Comparison of ENCODE assay signal across 9 cellular contexts in the genomic region with DNA sequence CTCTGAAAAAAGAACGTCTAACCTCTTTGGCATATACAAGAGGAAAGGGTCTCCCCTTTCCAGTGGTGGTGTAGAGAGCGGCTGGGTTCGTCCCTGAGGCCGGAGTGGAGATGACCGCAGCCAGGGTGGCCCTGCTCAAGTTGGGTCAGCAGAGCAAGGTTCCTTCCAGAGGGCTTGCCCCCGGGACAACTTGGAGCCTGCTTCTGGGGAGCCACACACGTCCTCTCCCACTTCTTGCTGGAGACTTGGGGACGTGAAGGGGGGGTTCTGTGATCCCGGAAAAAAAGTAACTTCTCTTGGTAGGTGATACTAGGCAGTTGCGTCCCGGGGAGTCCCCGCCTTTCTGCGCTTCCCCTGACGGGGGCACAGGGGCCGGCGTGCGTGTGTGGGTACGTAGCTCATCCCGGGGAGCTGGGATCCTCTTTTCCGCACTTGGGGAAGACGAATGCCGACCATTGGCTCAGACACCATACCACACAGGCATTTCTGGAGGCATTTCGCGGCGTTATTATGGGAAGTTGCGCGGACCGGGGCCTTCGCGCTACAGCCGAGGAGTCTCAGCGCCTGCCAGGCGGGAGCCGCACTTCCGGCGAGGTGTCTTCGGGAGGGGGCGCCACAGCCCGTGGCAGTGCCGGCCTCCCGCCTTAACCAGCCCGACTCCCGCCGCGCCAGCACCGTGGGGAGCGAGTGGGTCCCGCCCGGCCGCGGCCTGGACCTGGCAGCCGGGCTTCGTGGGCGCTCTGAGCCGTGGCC. TPM values are rescaled to one million over a fixed set of nuclear protein-coding genes. Genes with fewer than 3 reads are reported as not detected.
DNase-seq lines count a peak whose midpoint lies in the region; ATAC-seq and TF ChIP-seq lines count a peak whose summit lies in the region.
"Had no signal": no experiment of that assay in that cellular context is flagged by ENCODE, and none has a peak within 500 bp of the region (broad histone marks: within the 10 kb centered on the region; RNA-seq: fewer than 3 reads in every experiment).

No MANE protein-coding gene starts in this region.

- H3K4me1 ChIP-seq in skeletal muscle tissue (ENCODE audit: control insufficient read depth in 3 of 3, insufficient read depth in 3 of 3, low read length in 3 of 3) = peaks cover 17 to 19% (median 18%) of the 10 kb centered on the region in 3 donors
- peaks cover 0 to 9% of the 10 kb centered on the region in 2 donors for H3K4me1 ChIP-seq in uterus

- TF ChIP-seq CTCF in HFFc6 (IDR thresholded peaks at IDR 0.05) (no peak; the same call in 1 of the 2 replicates), uterus (IDR thresholded peaks at IDR 0.05) (no peak)

- H3K4me3 ChIP-seq in skeletal muscle tissue (ENCODE audit: low read length in 3 of 3) (peak overlapping the region; percentile 11 to 63 (median 61)), uterus (no peak overlapping the region)

- peaks cover 36% of the 10 kb centered on the region for H3K27me3 Mint-ChIP-seq in HFFc6 (ENCODE audit: insufficient read depth)

- peaks cover 7% of the 10 kb centered on the region for H3K4me1 Mint-ChIP-seq in HFFc6 (ENCODE audit: low read depth)

- no peaks in the 10 kb centered on the region for H3K36me3 Mint-ChIP-seq in HFFc6 (ENCODE audit: low read depth)

- peak overlapping the region; percentile 65; the same call in 1 of the 2 replicates for H3K4me3 Mint-ChIP-seq in HFFc6

- no peak for DNase-seq in HFFc6
- DNase-seq in astrocyte of the hippocampus (ENCODE audit: low read depth, low spot score) = peak; percentile 51
- peak; percentile 64 for DNase-seq in islet precursor cell
- no peak for DNase-seq in uterus
- no peak for DNase-seq in amygdala (lab: John Stamatoyannopoulos, UW)
- DNase-seq: stimulated activated naive CD4-positive, alpha-beta T cell treated with Interleukin-2 at 50 U/mL for 16 hours had no signal

- H3K27ac Mint-ChIP-seq in HFFc6 = no peak overlapping the region

- H3K27ac ChIP-seq in skeletal muscle tissue (ENCODE audit: low read depth, low read length) (no peak overlapping the region), uterus (no peak overlapping the region)

- no peaks in the 10 kb centered on the region for H3K9me3 Mint-ChIP-seq in HFFc6

- H3K27me3 ChIP-seq in skeletal muscle tissue (ENCODE audit: control insufficient read depth in 3 of 3, insufficient read depth in 3 of 3, low read length in 3 of 3) (peaks cover 61 to 69% (median 68%) of the 10 kb centered on the region in 3 donors), uterus (peaks cover 0 to 41% of the 10 kb centered on the region in 2 donors)

- H3K9me3 ChIP-seq in skeletal muscle tissue (ENCODE audit: control insufficient read depth in 3 of 3, low read length in 3 of 3) (no peaks in the 10 kb centered on the region), uterus (no peaks in the 10 kb centered on the region)

- no peaks in the 10 kb centered on the region for H3K36me3 ChIP-seq in skeletal muscle tissue (ENCODE audit: control insufficient read depth in 3 of 3, insufficient read depth in 3 of 3, low read length in 3 of 3)
- H3K36me3 ChIP-seq in uterus = no peaks in the 10 kb centered on the region

- TF ChIP-seq POLR2A in uterus (IDR thresholded peaks at IDR 0.05) = no peak

- peak overlapping the region in 1 of 3 donors; percentile 25 for H3K9ac ChIP-seq in skeletal muscle tissue (ENCODE audit: low read depth in 1 of 3, low read length in 3 of 3)

- intact Hi-C loops in uterus (cut with DNase I; ENCODE audit: low total_unique reads) = no loop called here

- ATAC-seq in GM21390 (IDR thresholded peaks at IDR 0.05; ENCODE audit: unreplicated experiment) = no peak
- ATAC-seq in GM19452 (IDR thresholded peaks at IDR 0.05; ENCODE audit: unreplicated experiment) = no peak

RNA-seq across cellular contexts. Expression of gene PAX9, which starts 14.8 kb away (rescaled TPM):
- under 1 TPM in 5 of 6 experiments, not detected in 1; 0.10 to 0.35 (median 0.24) TPM for total RNA-seq in HFFc6 (2021; fragmentation: NEBNext Ultra II Directional; extraction: Animal tissue kit (Norgen Biotek cat#: 25700))
- total RNA-seq in skeletal muscle tissue (0.52 TPM), uterus (under 1 TPM in 3 of 4 donors, not detected in 1; 0.26 to 0.98 (median 0.29) TPM)

Comparison
In these comparisons a context has a peak if more than half of its experiments do, and no peak if none do; other contexts are left out.
1. DNase-seq: peak in astrocyte of the hippocampus (single experiment) and islet precursor cell (single experiment); none in HFFc6 (single experiment), uterus (0 of 2) and amygdala (0 of 56).
2. H3K4me3 ChIP-seq: peak in skeletal muscle tissue (3 of 3); none in uterus (0 of 2).